Comparison of ENCODE assay signal across 14 cellular contexts in genomic region chr16:50366126-50366525, GRCh38. TPM values are rescaled to one million over a fixed set of nuclear protein-coding genes. Genes with fewer than 3 reads are reported as not detected.
A peak's percentile ranks its signal among the peaks of the same experiment; 100 is the strongest.
DNase-seq lines count a peak whose midpoint lies in the region; ATAC-seq, FAIRE-seq and TF ChIP-seq lines count a peak whose summit lies in the region.
"Had no signal": no experiment of that assay in that cellular context is flagged by ENCODE, and none has a peak within 500 bp of the region (broad histone marks: within the 10 kb centered on the region; RNA-seq: fewer than 3 reads in every experiment).

No MANE protein-coding gene starts in this region.

- H3K36me3 Mint-ChIP-seq in MCF 10A (ENCODE audit: insufficient read depth, unreplicated experiment) = peaks cover 44% of the 10 kb centered on the region

- no peak for ATAC-seq in K562

- no peak for FAIRE-seq in K562 (lab: Jason Lieb, UNC)
- FAIRE-seq: GM18507 had no signal

- H3K79me2 ChIP-seq in mammary epithelial cell (ENCODE audit: insufficient read depth, low read length) (peaks cover 71% of the 10 kb centered on the region), OCI-LY1 (ENCODE audit: insufficient read depth, low read length) (peaks cover 26% of the 10 kb centered on the region; the same call in 1 of the 2 replicates), K562 (ENCODE audit: control insufficient read depth, insufficient read depth, low read length) (peaks cover 67% of the 10 kb centered on the region)

- H4K20me1 ChIP-seq in mammary epithelial cell (ENCODE audit: insufficient read depth, low read length) = no peaks in the 10 kb centered on the region
- no peaks in the 10 kb centered on the region; the same call in 1 of the 2 replicates for H4K20me1 ChIP-seq in OCI-LY1 (ENCODE audit: insufficient read depth, low read length)
- no peaks in the 10 kb centered on the region for H4K20me1 ChIP-seq in K562 (replicated peaks; ENCODE audit: control insufficient read depth, insufficient read depth, low read length)

- H3K4me2 ChIP-seq in mammary epithelial cell (ENCODE audit: insufficient read depth, low read depth, low read length) (no peak overlapping the region), OCI-LY1 (ENCODE audit: low read length) (peak overlapping the region; percentile 12; the same call in 1 of the 2 replicates), K562 (ENCODE audit: insufficient read depth, low read length) (no peak overlapping the region; the same call in 1 of the 2 replicates)

- 71% methylated on average over 2 of the region's 2 CpGs for WGBS in mammary epithelial cell (ENCODE audit: low coverage, missing lambda C conversion rate)
- WGBS in K562 (ENCODE audit: insufficient coverage, low coverage, missing lambda C conversion rate) = 27% methylated on average over 2 of the region's 2 CpGs

- H3K27ac ChIP-seq in mammary epithelial cell (ENCODE audit: insufficient read depth, low read depth, low read length) = no peak overlapping the region
- H3K27ac ChIP-seq in OCI-LY1 (ENCODE audit: low read depth, low read length, poor library complexity, severe bottlenecking) = no peak overlapping the region
- no peak overlapping the region for H3K27ac ChIP-seq in K562 (ENCODE audit: extremely low read depth, low read depth, low read length)
- H3K27ac ChIP-seq in stomach smooth muscle (ENCODE audit: low read length) = no peak overlapping the region
- H3K27ac ChIP-seq in substantia nigra (ENCODE audit: low read depth, low read length, poor library complexity, severe bottlenecking) = no peak overlapping the region
- H3K27ac ChIP-seq: right atrium auricular region had no signal

- H3K9me3 ChIP-seq in mammary epithelial cell (replicated peaks; ENCODE audit: insufficient read depth, low read length) (no peaks in the 10 kb centered on the region), OCI-LY1 (ENCODE audit: low read length) (no peaks in the 10 kb centered on the region), K562 (replicated peaks; ENCODE audit: control insufficient read depth, insufficient read depth, low read depth, low read length) (no peaks in the 10 kb centered on the region), stomach smooth muscle (ENCODE audit: control insufficient read depth in 2 of 2, low read length in 2 of 2) (no peaks in the 10 kb centered on the region)
- H3K9me3 ChIP-seq: right atrium auricular region had no signal

- peaks cover 21% of the 10 kb centered on the region for H3K36me3 ChIP-seq in mammary epithelial cell (ENCODE audit: insufficient read depth, low read length)
- peaks cover 59% of the 10 kb centered on the region for H3K36me3 ChIP-seq in OCI-LY1 (ENCODE audit: insufficient read depth, low read length)
- peaks cover 63% of the 10 kb centered on the region for H3K36me3 ChIP-seq in K562 (ENCODE audit: control insufficient read depth, insufficient read depth, low read length)
- H3K36me3 ChIP-seq in stomach smooth muscle (ENCODE audit: control insufficient read depth in 2 of 2, insufficient read depth in 2 of 2, low read length in 2 of 2) = peaks cover 8 to 12% of the 10 kb centered on the region in 2 donors

- no peak overlapping the region for H3K9ac ChIP-seq in mammary epithelial cell (ENCODE audit: insufficient read depth, low read length)
- no peak overlapping the region; the same call in 1 of the 2 replicates for H3K9ac ChIP-seq in OCI-LY1 (ENCODE audit: low read length)
- H3K9ac ChIP-seq in K562 (ENCODE audit: insufficient read depth in 1 of 2, low read depth in 2 of 2, low read length in 2 of 2) = no peak overlapping the region; a peak in 1 of 4 replicates
- peak overlapping the region; percentile 0 to 38 for H3K9ac ChIP-seq in stomach smooth muscle (ENCODE audit: low read length in 2 of 2)

- peak overlapping the region; percentile 57 for H3K27ac Mint-ChIP-seq in MCF 10A (ENCODE audit: low read depth, unreplicated experiment)
- H3K27ac Mint-ChIP-seq: HFFc6 had no signal

- H3K9me1 ChIP-seq in K562 (ENCODE audit: control insufficient read depth, insufficient read depth, low read length) = no peaks in the 10 kb centered on the region

- dilution Hi-C loops in mammary epithelial cell (cut with HindIII; ENCODE audit: low sequenced_read_pairs) = no loop called here

- peaks cover 40% of the 10 kb centered on the region for H3K4me1 Mint-ChIP-seq in MCF 10A (ENCODE audit: insufficient read depth, unreplicated experiment)

- no peak overlapping the region for H3K4me3 Mint-ChIP-seq in MCF 10A (ENCODE audit: unreplicated experiment)
- H3K4me3 Mint-ChIP-seq: HFFc6 had no signal

- H2AFZ ChIP-seq in mammary epithelial cell (ENCODE audit: low read depth, low read length) = no peak overlapping the region
- H2AFZ ChIP-seq in OCI-LY1 (ENCODE audit: low read length) = no peak overlapping the region
- H2AFZ ChIP-seq in K562 (ENCODE audit: low read depth, low read length) = no peak overlapping the region

- no peak for DNase-seq in MCF 10A (ENCODE audit: unreplicated experiment)
- no peak for DNase-seq in mammary epithelial cell
- DNase-seq in K562 (ENCODE audit: extremely low read depth in 1 of 4, low spot score in 3 of 4) = no peak
- no peak for DNase-seq in NCI-H446 treated with DMSO at 0.1 percent for 48 hours (lab: John Stamatoyannopoulos, UW)
- no peak for DNase-seq in substantia nigra (lab: John Stamatoyannopoulos, UW)
- DNase-seq in T1000 (lab: John Stamatoyannopoulos, UW) = no peak
- DNase-seq: anterior cingulate cortex; HFFc6; NCI-H1930; stimulated activated CD4-positive, alpha-beta T cell treated with anti-CD3 and anti-CD28 coated beads, Interleukin-4, amount 100 ng/mL, for 24 hours had no signal

- TF ChIP-seq CTCF in MCF 10A (IDR thresholded peaks at IDR 0.05; ENCODE audit: unreplicated experiment) (no peak), mammary epithelial cell (conservative IDR thresholded peaks at IDR 0.05 in 1 of 2, IDR thresholded peaks at IDR 0.05 in 1 of 2; ENCODE audit: extremely low read depth in 1 of 2, insufficient read depth in 1 of 2, low read depth in 1 of 2, low read length in 2 of 2) (no peak), OCI-LY1 (IDR thresholded peaks at IDR 0.05; ENCODE audit: low read length) (no peak), K562 (IDR thresholded peaks at IDR 0.05 in 2 of 3, conservative IDR thresholded peaks at IDR 0.05 in 1 of 3; ENCODE audit: insufficient read depth in 2 of 3, low read depth in 1 of 3, low read length in 3 of 3) (no peak)

- intact Hi-C loops in MCF 10A (cut with micrococcal nuclease) = no loop called here
- intact Hi-C loops in mammary epithelial cell (cut with micrococcal nuclease) = loop anchor here (10.0 kb wide), 1 partner anchor 121 kb away; no protein-coding TSS in a partner anchor
- intact Hi-C loops in K562 (cut with micrococcal nuclease) = no loop called here

- in situ Hi-C loops in mammary epithelial cell (cut with MboI; ENCODE audit: low sequenced_read_pairs in 2 of 2) (loop anchor here (10.0 to 25.0 kb wide), 3 partner anchors 296 to 379 kb away; partner anchors contain the start of genes CYLD (in 1 of the 2) and HEATR3 (in 1 of the 2)), K562 (cut with MboI) (loop anchor here (10.0 kb wide), 1 partner anchor 341 kb away; the partner anchor contains the start of gene CNEP1R1)

- H3K27me3 ChIP-seq in mammary epithelial cell (ENCODE audit: insufficient read depth, low read length) (no peaks in the 10 kb centered on the region), OCI-LY1 (ENCODE audit: insufficient read depth, low read length) (no peaks in the 10 kb centered on the region), K562 (ENCODE audit: control insufficient read depth in 2 of 2, insufficient read depth in 2 of 2, low read length in 2 of 2) (no peaks in the 10 kb centered on the region), stomach smooth muscle (ENCODE audit: control insufficient read depth in 1 of 2, insufficient read depth in 2 of 2, low read length in 2 of 2) (no peaks in the 10 kb centered on the region)
- H3K27me3 ChIP-seq: right atrium auricular region had no signal

- no peaks in the 10 kb centered on the region for H3K9me3 Mint-ChIP-seq in MCF 10A (ENCODE audit: unreplicated experiment)
- H3K9me3 Mint-ChIP-seq: HFFc6 had no signal

- CTCF ChIA-PET in MCF 10A (lab: Yijun Ruan, JAX) (interaction anchor here (2.0 kb wide), 1 partner anchor 10 kb away, joined by 9 read pairs; no protein-coding TSS in a partner anchor), mammary epithelial cell (lab: Charles Lee; ENCODE audit: low non-redundant PET) (no interaction called here), K562 (lab: Yijun Ruan, JAX; ENCODE audit: low intra/inter-chr PET ratio) (no interaction called here)

- BruUV-seq in MCF 10A (replicated peaks; lab: Mats Ljungman, UMichigan) (no TSS peak), mammary epithelial cell (replicated peaks; lab: Mats Ljungman, UMichigan) (no TSS peak), K562 (replicated peaks; lab: Mats Ljungman, UMichigan) (no TSS peak)

- no peaks in the 10 kb centered on the region for H3K27me3 Mint-ChIP-seq in MCF 10A (ENCODE audit: insufficient read depth, unreplicated experiment)

- POLR2A ChIA-PET in MCF 10A (lab: Yijun Ruan, JAX) (interaction anchor here (1.0 to 1.6 kb wide), 2 partner anchors 350 to 440 kb away, joined by 3 to 6 read pairs; no protein-coding TSS in a partner anchor), K562 (lab: Yijun Ruan, JAX) (interaction anchor here (1.4 kb wide), 1 partner anchor 39 kb away, joined by 5 read pairs; no protein-coding TSS in a partner anchor)

- TF ChIP-seq EP300 in K562 (IDR thresholded peaks at IDR 0.05; ENCODE audit: low read length) = no peak

- no peaks in the 10 kb centered on the region; the same call in 1 of the 2 replicates for H3F3A ChIP-seq in OCI-LY1 (ENCODE audit: insufficient read depth, low read length)

- H3K4me3 ChIP-seq in mammary epithelial cell (replicated peaks in 1 of 3; ENCODE audit: insufficient read depth in 1 of 3, low read depth in 2 of 3, low read length in 3 of 3) (no peak overlapping the region), OCI-LY1 (ENCODE audit: low read depth, low read length, poor library complexity, severe bottlenecking) (no peak overlapping the region), K562 (no peak overlapping the region), stomach smooth muscle (ENCODE audit: low read length in 2 of 2) (no peak overlapping the region)
- H3K4me3 ChIP-seq: right atrium auricular region had no signal

- no peak for TF ChIP-seq POLR2A in K562 (conservative IDR thresholded peaks at IDR 0.05)

- H3K9me2 ChIP-seq in OCI-LY1 (ENCODE audit: low read depth, low read length) = no peaks in the 10 kb centered on the region

- H3K4me1 ChIP-seq in mammary epithelial cell (ENCODE audit: insufficient read depth, low read length) = peaks cover 8% of the 10 kb centered on the region
- peaks cover 37% of the 10 kb centered on the region for H3K4me1 ChIP-seq in OCI-LY1 (ENCODE audit: insufficient read depth, low read length, severe bottlenecking)
- H3K4me1 ChIP-seq in K562 (replicated peaks in 1 of 2; ENCODE audit: control insufficient read depth in 2 of 2, insufficient read depth in 2 of 2, low read length in 2 of 2) = peaks cover 8 to 15% of the 10 kb centered on the region in 2 experiments
- H3K4me1 ChIP-seq in stomach smooth muscle (ENCODE audit: control insufficient read depth, insufficient read depth, low read length) = peaks cover 3% of the 10 kb centered on the region

- TF ChIP-seq RAD21 in K562 (CRISPR knock-in tag; conservative IDR thresholded peaks at IDR 0.05 in 1 of 2, IDR thresholded peaks at IDR 0.05 in 1 of 2) = no peak

RNA-seq across cellular contexts. Expression of gene BRD7, which starts 2.7 kb away (rescaled TPM):
- total RNA-seq in MCF 10A (2022) (75.9 and 76.4 TPM in 2 replicates), mammary epithelial cell (10 to 100 TPM; 22.3 to 69.7 TPM), K562 (2014; rRNA removed) (68.7 and 80.5 TPM in 2 replicates), K562 (2014; rRNA removed; fragmentation: Illumina TruSeq; extraction: Trizol) (101 TPM in 2 replicates), K562 (2015; rRNA removed; fragmentation: Illumina TruSeq; extraction: Trizol) (82.3 and 90.0 TPM in 2 replicates), K562 (2021) (67.3 and 68.5 TPM in 2 replicates)
- polyA plus RNA-seq in mammary epithelial cell (31.9 TPM), K562 (2011; rRNA removed) (77.9 and 95.9 TPM in 2 replicates), K562 (2014; fragmentation: Illumina TruSeq; extraction: Trizol) (92.4 and 94.7 TPM in 2 replicates), K562 (2014; fragmentation: Nextera tagmentation; extraction: Ambion mirVana) (10 to 100 TPM; 20.6 to 26.3 TPM), K562 (2014; rRNA removed) (54.7 and 59.7 TPM in 2 replicates)
- 34.9 TPM for polyA minus RNA-seq in mammary epithelial cell
- total RNA-seq in K562 (2011; cell fraction: chromatin; rRNA removed; ENCODE audit: low replicate concordance) = 29.1 and 47.8 TPM in 2 replicates
- total RNA-seq in K562 (2011; cell fraction: nucleolus; rRNA removed) = 16.5 and 17.9 TPM in 2 replicates
- 26.1 and 42.0 TPM in 2 replicates for total RNA-seq in K562 (2011; cell fraction: nucleoplasm; rRNA removed)
- polyA plus RNA-seq in K562 (2011; cell fraction: cytosol; rRNA removed) = 13.9 and 27.6 TPM in 2 replicates
- polyA plus RNA-seq in K562 (2011; cell fraction: nucleus; rRNA removed) = 53.1 and 64.2 TPM in 2 replicates
- 53.8 and 86.1 TPM in 2 replicates for polyA plus RNA-seq in K562 (2012)
- 83.8 and 86.3 TPM in 2 replicates for polyA minus RNA-seq in K562 (2011; rRNA and poly(A)+ RNA removed)
- polyA minus RNA-seq in K562 (2011; cell fraction: cytosol; rRNA and poly(A)+ RNA removed) = 21.9 and 36.5 TPM in 2 replicates
- polyA minus RNA-seq in K562 (2011; cell fraction: nucleus; rRNA and poly(A)+ RNA removed) = 23.4 and 33.0 TPM in 2 replicates

Comparison
In these comparisons a context has a peak if more than half of its experiments do, and no peak if none do; other contexts are left out.
1. H3K9ac ChIP-seq: peak in stomach smooth muscle (2 of 2); none in mammary epithelial cell (single experiment), OCI-LY1 (single experiment) and K562 (0 of 2).